13 cellular contexts compared by ENCODE assay signal in genomic region chr6:109783245-109783990, GRCh38.
DNase-seq lines count a peak whose midpoint lies in the region; ATAC-seq and TF ChIP-seq lines count a peak whose summit lies in the region.
"Had no signal": no experiment of that assay in that cellular context is flagged by ENCODE, and none has a peak within 500 bp of the region (broad histone marks: within the 10 kb centered on the region; RNA-seq: fewer than 3 reads in every experiment).

No MANE protein-coding gene starts in this region.

- ATAC-seq in GM19463 (IDR thresholded peaks at IDR 0.05; ENCODE audit: unreplicated experiment) (no peak), GM19328 (IDR thresholded peaks at IDR 0.05; ENCODE audit: unreplicated experiment) (no peak), HG03139 (IDR thresholded peaks at IDR 0.05; ENCODE audit: unreplicated experiment) (no peak)

- H3K9me3 ChIP-seq in WERI-Rb-1 (ENCODE audit: severe bottlenecking) = no peaks in the 10 kb centered on the region
- H3K9me3 ChIP-seq: upper lobe of left lung had no signal

- H3K4me3 ChIP-seq in H7 (ENCODE audit: insufficient read depth, low read depth, low read length) (no peak overlapping the region), WERI-Rb-1 (ENCODE audit: low read depth, low read length) (no peak overlapping the region)
- H3K4me3 ChIP-seq: upper lobe of left lung had no signal

- H3K27ac ChIP-seq in WERI-Rb-1 = no peak overlapping the region
- H3K27ac ChIP-seq: upper lobe of left lung had no signal

- DNase-seq in AML-193 (lab: John Stamatoyannopoulos, UW) (peak; percentile 19 to 40), H7 (peak; percentile 68), WERI-Rb-1 (no peak), iPS-NIHi7 (ENCODE audit: extremely low spot score) (peak; percentile 57)
- DNase-seq in stimulated activated CD8-positive, alpha-beta memory T cell treated with anti-CD3 and anti-CD28 coated beads, Interleukin-4, amount 100 ng/mL, for 48 hours = no peak
- DNase-seq: activated CD4-positive, alpha-beta T cell treated with anti-CD3 and anti-CD28 coated beads, Interleukin-2, amount 10 ng/mL, durations not matched to agents 7 days and 5 days; aorta; NCI-H1436 treated with DMSO at 0.1 percent for 48 hours; stimulated activated CD4-positive, alpha-beta T cell treated with anti-CD3 and anti-CD28 coated beads, Interleukin-4, amount 100 ng/mL, for 24 hours; upper lobe of left lung had no signal

- TF ChIP-seq CTCF in WERI-Rb-1 (IDR thresholded peaks at IDR 0.05; ENCODE audit: low read depth, low read length) = peak; percentile 22; the same call in 1 of the 2 replicates

- no peaks in the 10 kb centered on the region for H3K36me3 ChIP-seq in H7 (replicated peaks; ENCODE audit: control insufficient read depth, insufficient read depth, low read length)
- no peaks in the 10 kb centered on the region for H3K36me3 ChIP-seq in WERI-Rb-1

- H3K27me3 ChIP-seq in H7 (ENCODE audit: control insufficient read depth, insufficient read depth, low read length) (no peaks in the 10 kb centered on the region), WERI-Rb-1 (ENCODE audit: insufficient read depth, low read depth, severe bottlenecking) (no peaks in the 10 kb centered on the region)
- H3K27me3 ChIP-seq: upper lobe of left lung had no signal

Comparison
In these comparisons a context has a peak if more than half of its experiments do, and no peak if none do; other contexts are left out.
1. DNase-seq: peak in AML-193 (2 of 2), H7 (single experiment) and iPS-NIHi7 (single experiment); none in WERI-Rb-1 (single experiment) and stimulated activated CD8-positive, alpha-beta memory T cell treated with anti-CD3 and anti-CD28 coated beads, Interleukin-4, amount 100 ng/mL, for 48 hours (single experiment).